Comparison of ENCODE assay signal across 8 cellular contexts in the genomic region with DNA sequence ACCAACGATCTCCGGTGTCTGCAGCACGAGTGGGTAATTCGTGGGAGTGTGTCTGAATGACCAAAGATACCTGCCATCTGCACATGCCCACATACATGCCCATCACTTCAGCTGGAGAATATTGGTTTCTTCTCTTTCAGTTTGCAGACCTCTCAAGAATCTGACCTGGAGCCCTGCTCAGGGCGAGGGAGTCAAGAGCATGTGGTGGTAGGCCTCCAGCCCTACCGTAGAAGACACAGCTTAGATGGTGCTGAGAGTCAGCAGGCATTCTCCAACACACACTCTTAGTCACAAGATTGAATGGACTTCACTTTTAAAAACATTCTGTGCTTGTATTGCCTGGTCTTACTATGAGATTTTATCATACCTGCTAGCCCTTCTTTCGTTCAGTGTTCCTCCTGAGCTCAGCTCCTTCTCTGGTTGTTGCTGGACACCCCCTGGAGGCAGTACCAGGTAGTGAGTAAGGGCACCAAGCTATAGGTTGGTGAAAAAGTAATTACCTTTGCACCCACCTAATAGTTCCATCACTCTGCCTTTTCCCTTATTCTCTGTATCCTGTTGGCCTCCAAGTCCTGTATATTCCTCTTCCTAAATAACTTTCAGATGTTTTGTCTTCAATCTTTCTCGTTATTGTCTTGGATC.
DNase-seq lines count a peak whose midpoint lies in the region; ATAC-seq, FAIRE-seq and TF ChIP-seq lines count a peak whose summit lies in the region.

No MANE protein-coding gene starts in this region.

- peak in 3 of 4 donors; percentile 79 to 83 (median 82) for ATAC-seq in pancreas
- no peak for ATAC-seq in T-helper 17 cell

- no peak overlapping the region for H3K27ac Mint-ChIP-seq in T-helper 17 cell

- DNase-seq in GM12864 (ENCODE audit: low read depth): no peak
- DNase-seq in Jurkat, Clone E6-1 (ENCODE audit: low read depth, low spot score): peak; percentile 41
- DNase-seq in choroid plexus epithelial cell (ENCODE audit: low read depth): no peak
- peak in 2 of 6 donors; percentile 21 to 31 for DNase-seq in pancreas
- no peak for DNase-seq in NCI-H2171 treated with DMSO at 0.1 percent for 48 hours (lab: John Stamatoyannopoulos, UW)
- DNase-seq in stimulated activated naive CD4-positive, alpha-beta T cell (lab: John Stamatoyannopoulos, UW): no peak
- DNase-seq in Peyer's patch: no peak
- no peak for DNase-seq in T-helper 17 cell

- TF ChIP-seq CTCF in GM12864 (IDR thresholded peaks at IDR 0.05; ENCODE audit: low read depth, low read length, missing control alignments) (peak; percentile 65), choroid plexus epithelial cell (conservative IDR thresholded peaks at IDR 0.05; ENCODE audit: low read depth, low read length) (peak; percentile 25), pancreas (IDR thresholded peaks at IDR 0.05) (peak; percentile 23 to 58 (median 45)), Peyer's patch (IDR thresholded peaks at IDR 0.05) (peak in 3 of 6 experiments; percentile 29 to 43 (median 42))

- no peaks in the 10 kb centered on the region for H3K4me1 ChIP-seq in pancreas
- no peaks in the 10 kb centered on the region for H3K4me1 ChIP-seq in Peyer's patch

- H3K36me3 ChIP-seq in pancreas: no peaks in the 10 kb centered on the region
- H3K36me3 ChIP-seq in Peyer's patch: no peaks in the 10 kb centered on the region

- no peaks in the 10 kb centered on the region for H3K36me3 Mint-ChIP-seq in T-helper 17 cell (ENCODE audit: low read depth)

- H3K4me3 ChIP-seq in GM12864 (ENCODE audit: low read depth, low read length): no peak overlapping the region
- H3K4me3 ChIP-seq in Jurkat, Clone E6-1 (ENCODE audit: low read length): no peak overlapping the region
- H3K4me3 ChIP-seq in choroid plexus epithelial cell (ENCODE audit: low read depth, low read length): no peak overlapping the region
- no peak overlapping the region for H3K4me3 ChIP-seq in pancreas
- no peak overlapping the region for H3K4me3 ChIP-seq in Peyer's patch

- H3K27me3 Mint-ChIP-seq in T-helper 17 cell: peaks cover 29% of the 10 kb centered on the region

- no peak overlapping the region for H3K27ac ChIP-seq in pancreas
- no peak overlapping the region for H3K27ac ChIP-seq in Peyer's patch

- H3K4me1 Mint-ChIP-seq in T-helper 17 cell: peaks cover 6% of the 10 kb centered on the region

- TF ChIP-seq POLR2A in Peyer's patch (IDR thresholded peaks at IDR 0.05): no peak

- H3K27me3 ChIP-seq in pancreas (peaks cover 0 to 13% (median 4%) of the 10 kb centered on the region in 4 donors), Peyer's patch (no peaks in the 10 kb centered on the region)

- FAIRE-seq in pancreas (lab: Jason Lieb, UNC): no peak

- H3K4me3 Mint-ChIP-seq in T-helper 17 cell: no peak overlapping the region

- no peaks in the 10 kb centered on the region for H3K9me3 ChIP-seq in pancreas
- H3K9me3 ChIP-seq in Peyer's patch: no peaks in the 10 kb centered on the region
- no peaks in the 10 kb centered on the region for H3K9me3 ChIP-seq in T-helper 17 cell (ENCODE audit: control insufficient read depth, low read length, poor library complexity, severe bottlenecking)

- intact Hi-C loops in pancreas (cut with DNase I): loop anchor here in 2 of 3 donors (5.0 to 10.0 kb wide), 2 partner anchors 230 to 437 kb away; no protein-coding TSS in a partner anchor

- WGBS in pancreas, 2 donors: 74 to 75% methylated on average over 8 of the region's 8 CpGs
